ENCODE assay signal across 27 cellular contexts in genomic region chr3:178422406-178422805, GRCh38.
A peak's percentile ranks its signal among the peaks of the same experiment; 100 is the strongest.
DNase-seq lines count a peak whose midpoint lies in the region; ATAC-seq, FAIRE-seq and TF ChIP-seq lines count a peak whose summit lies in the region.
"Had no signal": no experiment of that assay in that cellular context is flagged by ENCODE, and none has a peak within 500 bp of the region (broad histone marks: within the 10 kb centered on the region; RNA-seq: fewer than 3 reads in every experiment).

No MANE protein-coding gene starts in this region.

- no TSS peak for BruUV-seq in HCT116 (replicated peaks; lab: Mats Ljungman, UMichigan)

- no peaks in the 10 kb centered on the region for H3K9me2 ChIP-seq in HCT116 (ENCODE audit: insufficient read depth)
- H3K9me2 ChIP-seq in OCI-LY1 (ENCODE audit: low read depth, low read length) = no peaks in the 10 kb centered on the region
- H3K9me2 ChIP-seq: SK-N-SH had no signal

- TF ChIP-seq RAD21 in HCT116 (IDR thresholded peaks at IDR 0.05; ENCODE audit: low read depth) = no peak

- H3K9me3 Mint-ChIP-seq in endodermal cell = peaks cover 5% of the 10 kb centered on the region
- H3K9me3 Mint-ChIP-seq: activated T-cell treated with anti-CD3 and anti-CD28 coated beads, Interleukin-2, amount 50 U/mL, for 72 hours; dendritic cell treated with granulocyte-macrophage colony-stimulating factor and Interleukin-4, amounts not matched to agents 40 ng/mL and 50 ng/mL, for 4 days; naive B cell; T-helper 1 cell treated with Interleukin-12 subunit alpha and Interleukin-12 subunit beta and Interleukin-4 antibody, amounts not matched to agents 30 μg/mL and 1 μg/mL, for 36 hours had no signal

- DNase-seq in HCT116 (ENCODE audit: low read depth, low spot score) (no peak), endodermal cell (no peak), AML-193 (lab: John Stamatoyannopoulos, UW) (no peak), NCI-H510A (lab: John Stamatoyannopoulos, UW) (no peak), pancreas (no peak)
- DNase-seq: activated naive CD4-positive, alpha-beta T cell; activated T-cell treated with anti-CD3 and anti-CD28 coated beads, Interleukin-2, amount 50 U/mL, for 72 hours; BE2C; central memory CD4-positive, alpha-beta T cell; gastrocnemius medialis; naive B cell; NCI-H1048; NCI-H187 treated with DMSO at 0.1 percent for 48 hours; NCI-H526; psoas muscle; SK-N-SH; stimulated activated CD8-positive, alpha-beta memory T cell treated with anti-CD3 and anti-CD28 coated beads, Interleukin-4, amount 100 ng/mL, for 48 hours; stimulated activated naive CD8-positive, alpha-beta T cell treated with anti-CD3 and anti-CD28 coated beads, Interleukin-15, amount 100 ng/mL, for 72 hours had no signal

- H3K79me2 ChIP-seq in HCT116 (ENCODE audit: insufficient read depth, low read length) = no peaks in the 10 kb centered on the region
- no peaks in the 10 kb centered on the region for H3K79me2 ChIP-seq in OCI-LY1 (ENCODE audit: insufficient read depth, low read length)

- TF ChIP-seq POLR2A in HCT116 (IDR thresholded peaks at IDR 0.05; ENCODE audit: borderline replicate concordance, extremely low read depth, insufficient read depth, insufficient read length) = no peak

- no peaks in the 10 kb centered on the region for H3K4me1 Mint-ChIP-seq in endodermal cell
- H3K4me1 Mint-ChIP-seq: naive B cell; stimulated activated naive CD8-positive, alpha-beta T cell treated with anti-CD3 and anti-CD28 coated beads, Interleukin-15, amount 100 ng/mL, for 72 hours had no signal

- no peaks in the 10 kb centered on the region for H3K27me3 ChIP-seq in HCT116 (ENCODE audit: insufficient read depth, low read length)
- no peaks in the 10 kb centered on the region for H3K27me3 ChIP-seq in OCI-LY1 (ENCODE audit: insufficient read depth, low read length)
- no peaks in the 10 kb centered on the region for H3K27me3 ChIP-seq in endodermal cell (ENCODE audit: control insufficient read depth, insufficient read depth, low read length, poor library complexity, severe bottlenecking)
- H3K27me3 ChIP-seq in pancreas = no peaks in the 10 kb centered on the region
- H3K27me3 ChIP-seq: BE2C, gastrocnemius medialis had no signal

- FAIRE-seq in pancreas (lab: Jason Lieb, UNC) = no peak
- FAIRE-seq: endometrium, urothelium cell line had no signal

- TF ChIP-seq CTCF in 22Rv1 (IDR thresholded peaks at IDR 0.05) (peak; percentile 29), HCT116 (IDR thresholded peaks at IDR 0.05 in 2 of 3, conservative IDR thresholded peaks at IDR 0.05 in 1 of 3; ENCODE audit: borderline replicate concordance in 1 of 3, insufficient read depth in 1 of 3, low read depth in 2 of 3, low read length in 2 of 3) (peak in 2 of 3 experiments; percentile 15 to 35; a peak in 2 of 6 replicates), OCI-LY1 (IDR thresholded peaks at IDR 0.05; ENCODE audit: low read length) (peak; percentile 19; the same call in 1 of the 2 replicates), endodermal cell (conservative IDR thresholded peaks at IDR 0.05) (peak; percentile 46), pancreas (IDR thresholded peaks at IDR 0.05) (no peak)

- no peak overlapping the region for H3K4me3 ChIP-seq in HCT116 (replicated peaks in 1 of 2; ENCODE audit: low read depth in 1 of 2, low read length in 2 of 2)
- no peak overlapping the region for H3K4me3 ChIP-seq in OCI-LY1 (ENCODE audit: low read depth, low read length, poor library complexity, severe bottlenecking)
- H3K4me3 ChIP-seq in endodermal cell (ENCODE audit: low read length) = no peak overlapping the region
- H3K4me3 ChIP-seq in pancreas = no peak overlapping the region
- H3K4me3 ChIP-seq: gastrocnemius medialis, psoas muscle, thoracic aorta had no signal

- H3K36me3 ChIP-seq in HCT116 (ENCODE audit: control insufficient read depth in 1 of 2, insufficient read depth in 2 of 2, low read length in 2 of 2) = no peaks in the 10 kb centered on the region
- H3K36me3 ChIP-seq in OCI-LY1 (ENCODE audit: insufficient read depth, low read length) = no peaks in the 10 kb centered on the region
- H3K36me3 ChIP-seq in endodermal cell (ENCODE audit: control insufficient read depth, insufficient read depth, low read length) = no peaks in the 10 kb centered on the region
- H3K36me3 ChIP-seq in pancreas = no peaks in the 10 kb centered on the region
- H3K36me3 ChIP-seq: BE2C, gastrocnemius medialis, thoracic aorta had no signal

- CTCF ChIA-PET in HCT116 (lab: Charles Lee) = interaction anchor here (2.0 to 3.6 kb wide), 2 partner anchors 13 to 14 kb away, joined by 9 to 13 read pairs; no protein-coding TSS in a partner anchor

- ATAC-seq in HCT116 (no peak), GM19328 (IDR thresholded peaks at IDR 0.05; ENCODE audit: unreplicated experiment) (no peak), pancreas (no peak)
- ATAC-seq: activated T-cell treated with anti-CD3 and anti-CD28 coated beads, Interleukin-2, amount 50 U/mL, for 72 hours; gastrocnemius medialis; psoas muscle; sciatic nerve; stimulated activated naive CD8-positive, alpha-beta T cell treated with anti-CD3 and anti-CD28 coated beads, Interleukin-15, amount 100 ng/mL, for 72 hours had no signal

- H3K9me3 ChIP-seq in HCT116 (ENCODE audit: control insufficient read depth in 1 of 2, insufficient read depth in 1 of 2, low read depth in 1 of 2, low read length in 2 of 2) = no peaks in the 10 kb centered on the region
- no peaks in the 10 kb centered on the region for H3K9me3 ChIP-seq in OCI-LY1 (ENCODE audit: low read length)
- no peaks in the 10 kb centered on the region for H3K9me3 ChIP-seq in endodermal cell (ENCODE audit: control insufficient read depth, low read length)
- H3K9me3 ChIP-seq in pancreas = no peaks in the 10 kb centered on the region
- H3K9me3 ChIP-seq: BE2C, gastrocnemius medialis, psoas muscle, SK-N-SH, thoracic aorta had no signal

- H3K27ac ChIP-seq in 22Rv1 (no peak overlapping the region), HCT116 (ENCODE audit: low read depth, low read length) (no peak overlapping the region), OCI-LY1 (ENCODE audit: low read depth, low read length, poor library complexity, severe bottlenecking) (no peak overlapping the region), endodermal cell (ENCODE audit: low read depth, low read length) (no peak overlapping the region), pancreas (no peak overlapping the region)
- H3K27ac ChIP-seq: gastrocnemius medialis, psoas muscle, thoracic aorta had no signal

- H3K36me3 Mint-ChIP-seq in endodermal cell (ENCODE audit: low read depth) = no peaks in the 10 kb centered on the region
- H3K36me3 Mint-ChIP-seq: naive B cell had no signal

- intact Hi-C loops in HCT116 (cut with micrococcal nuclease) = no loop called here
- intact Hi-C loops in pancreas (cut with DNase I) = no loop called here

- no peaks in the 10 kb centered on the region for H3K27me3 Mint-ChIP-seq in endodermal cell (ENCODE audit: insufficient read depth)
- H3K27me3 Mint-ChIP-seq: dendritic cell treated with granulocyte-macrophage colony-stimulating factor and Interleukin-4, amounts not matched to agents 40 ng/mL and 50 ng/mL, for 4 days had no signal

- no peak overlapping the region for H2AFZ ChIP-seq in HCT116 (ENCODE audit: low read depth, low read length, poor library complexity, severe bottlenecking)
- H2AFZ ChIP-seq in OCI-LY1 (ENCODE audit: low read length) = no peak overlapping the region

- H3K9ac ChIP-seq in HCT116 (ENCODE audit: low read length) (no peak overlapping the region), OCI-LY1 (ENCODE audit: low read length) (no peak overlapping the region), endodermal cell (ENCODE audit: extremely low read depth, low read length, poor library complexity, severe bottlenecking) (no peak overlapping the region)
- H3K9ac ChIP-seq: SK-N-SH had no signal

- H3K27ac Mint-ChIP-seq in endodermal cell = no peak overlapping the region
- H3K27ac Mint-ChIP-seq: activated T-cell treated with anti-CD3 and anti-CD28 coated beads, Interleukin-2, amount 50 U/mL, for 72 hours; dendritic cell treated with granulocyte-macrophage colony-stimulating factor and Interleukin-4, amounts not matched to agents 40 ng/mL and 50 ng/mL, for 4 days; stimulated activated naive CD8-positive, alpha-beta T cell treated with anti-CD3 and anti-CD28 coated beads, Interleukin-15, amount 100 ng/mL, for 72 hours; T-helper 1 cell treated with Interleukin-12 subunit alpha and Interleukin-12 subunit beta and Interleukin-4 antibody, amounts not matched to agents 30 μg/mL and 1 μg/mL, for 36 hours had no signal

- no peak overlapping the region for H3K4me3 Mint-ChIP-seq in endodermal cell
- H3K4me3 Mint-ChIP-seq: activated T-cell treated with anti-CD3 and anti-CD28 coated beads, Interleukin-2, amount 50 U/mL, for 72 hours; dendritic cell treated with granulocyte-macrophage colony-stimulating factor and Interleukin-4, amounts not matched to agents 40 ng/mL and 50 ng/mL, for 4 days; naive B cell; stimulated activated naive CD8-positive, alpha-beta T cell treated with anti-CD3 and anti-CD28 coated beads, Interleukin-15, amount 100 ng/mL, for 72 hours; T-helper 1 cell treated with Interleukin-12 subunit alpha and Interleukin-12 subunit beta and Interleukin-4 antibody, amounts not matched to agents 30 μg/mL and 1 μg/mL, for 36 hours had no signal

- POLR2A ChIA-PET in HCT116 (lab: Charles Lee) = no interaction called here

- H3K4me2 ChIP-seq in HCT116 (ENCODE audit: low read length) (no peak overlapping the region), OCI-LY1 (ENCODE audit: low read length) (no peak overlapping the region)
- H3K4me2 ChIP-seq: SK-N-SH had no signal

- H3K4me1 ChIP-seq in HCT116 (ENCODE audit: control insufficient read depth in 1 of 2, insufficient read depth in 2 of 2, low read length in 2 of 2) = no peaks in the 10 kb centered on the region
- no peaks in the 10 kb centered on the region for H3K4me1 ChIP-seq in OCI-LY1 (ENCODE audit: insufficient read depth, low read length, severe bottlenecking)
- H3K4me1 ChIP-seq in endodermal cell (ENCODE audit: control insufficient read depth, insufficient read depth, low read length) = no peaks in the 10 kb centered on the region
- no peaks in the 10 kb centered on the region for H3K4me1 ChIP-seq in pancreas
- H3K4me1 ChIP-seq: BE2C, gastrocnemius medialis, psoas muscle had no signal

- H4K20me1 ChIP-seq in HCT116 (ENCODE audit: insufficient read depth) = no peaks in the 10 kb centered on the region
- H4K20me1 ChIP-seq in OCI-LY1 (ENCODE audit: insufficient read depth, low read length) = no peaks in the 10 kb centered on the region

- H3F3A ChIP-seq in OCI-LY1 (ENCODE audit: insufficient read depth, low read length) = no peaks in the 10 kb centered on the region

- RAD21 ChIA-PET in HCT116 (lab: Charles Lee; ENCODE audit: low non-redundant PET in 1 of 2, low total read pairs in 2 of 2, uncharacterized antibody in 2 of 2, unreplicated experiment in 2 of 2) = no interaction called here

Comparison
In these comparisons a context has a peak if more than half of its experiments do, and no peak if none do; other contexts are left out.
1. CTCF ChIP-seq: peak in 22Rv1 (single experiment), HCT116 (2 of 3), OCI-LY1 (single experiment) and endodermal cell (single experiment); none in pancreas (0 of 4).